15 cellular contexts compared by ENCODE assay signal in genomic region chr7:15461576-15461975, GRCh38.
DNase-seq lines count a peak whose midpoint lies in the region; ATAC-seq and TF ChIP-seq lines count a peak whose summit lies in the region.
"Had no signal": no experiment of that assay in that cellular context is flagged by ENCODE, and none has a peak within 500 bp of the region (broad histone marks: within the 10 kb centered on the region; RNA-seq: fewer than 3 reads in every experiment).

No MANE protein-coding gene starts in this region.

- CTCF ChIA-PET in BJ (lab: Yijun Ruan, JAX) = interaction anchor here (0.6 to 1.2 kb wide), 2 partner anchors 28 to 1206 kb away, joined by 3 to 4 read pairs; no protein-coding TSS in a partner anchor

- H3K27me3 ChIP-seq in BJ (ENCODE audit: control insufficient read depth, insufficient read depth, low read length) (no peaks in the 10 kb centered on the region), aorta (ENCODE audit: control insufficient read depth in 1 of 2, insufficient read depth in 2 of 2, low read length in 1 of 2) (no peaks in the 10 kb centered on the region)

- H3K9me3 Mint-ChIP-seq in activated T-cell treated with anti-CD3 and anti-CD28 coated beads, Interleukin-2, amount 50 U/mL, for 24 hours = peaks cover 2% of the 10 kb centered on the region
- peaks cover 4 to 8% of the 10 kb centered on the region in 2 donors for H3K9me3 Mint-ChIP-seq in activated naive CD4-positive, alpha-beta T cell treated with anti-CD3 and anti-CD28 coated beads, Interleukin-2, amount 50 U/mL, for 72 hours

- no peak overlapping the region for H3K27ac Mint-ChIP-seq in activated T-cell treated with anti-CD3 and anti-CD28 coated beads, Interleukin-2, amount 50 U/mL, for 24 hours
- H3K27ac Mint-ChIP-seq in activated naive CD4-positive, alpha-beta T cell treated with anti-CD3 and anti-CD28 coated beads, Interleukin-2, amount 50 U/mL, for 72 hours = no peak overlapping the region
- H3K27ac Mint-ChIP-seq: naive thymus-derived CD4-positive, alpha-beta T cell had no signal

- H3K27me3 Mint-ChIP-seq in activated T-cell treated with anti-CD3 and anti-CD28 coated beads, Interleukin-2, amount 50 U/mL, for 24 hours = no peaks in the 10 kb centered on the region
- H3K27me3 Mint-ChIP-seq: naive thymus-derived CD4-positive, alpha-beta T cell had no signal

- no peak overlapping the region for H3K27ac ChIP-seq in aorta (ENCODE audit: low read depth in 1 of 2, low read length in 2 of 2)
- H3K27ac ChIP-seq: HL-60 had no signal

- no peaks in the 10 kb centered on the region for H3K4me1 Mint-ChIP-seq in activated T-cell treated with anti-CD3 and anti-CD28 coated beads, Interleukin-2, amount 50 U/mL, for 24 hours (ENCODE audit: low read depth)
- H3K4me1 Mint-ChIP-seq: naive thymus-derived CD4-positive, alpha-beta T cell had no signal

- intact Hi-C loops in aorta (cut with DNase I) = no loop called here

- POLR2A ChIA-PET in BJ (lab: Charles Lee) = interaction anchor here (0.6 kb wide), 1 partner anchor 66 kb away, joined by 3 read pairs; no protein-coding TSS in a partner anchor

- H3K4me3 Mint-ChIP-seq in activated T-cell treated with anti-CD3 and anti-CD28 coated beads, Interleukin-2, amount 50 U/mL, for 24 hours = no peak overlapping the region
- H3K4me3 Mint-ChIP-seq: naive thymus-derived CD4-positive, alpha-beta T cell had no signal

- DNase-seq in BJ (ENCODE audit: low read depth) = peak; percentile 86
- DNase-seq in M059J (ENCODE audit: low read depth) = peak; percentile 59
- DNase-seq in epithelial cell of esophagus (ENCODE audit: low read depth) = peak; percentile 70
- DNase-seq in renal cortical epithelial cell (ENCODE audit: low read depth) = peak; percentile 52
- DNase-seq in activated T-cell treated with anti-CD3 and anti-CD28 coated beads, Interleukin-2, amount 50 U/mL, for 24 hours = no peak
- DNase-seq in activated naive CD4-positive, alpha-beta T cell treated with anti-CD3 and anti-CD28 coated beads, Interleukin-2, amount 50 U/mL, for 72 hours (ENCODE audit: low spot score in 2 of 2) = no peak
- DNase-seq in aorta = no peak
- DNase-seq: activated CD4-positive, alpha-beta T cell treated with anti-CD3 and anti-CD28 coated beads, Interleukin-2, amount 50 U/mL, for 48 hours; activated naive CD4-positive, alpha-beta T cell; effector CD4-positive, alpha-beta T cell; naive thymus-derived CD4-positive, alpha-beta T cell; NCI-H1105; NK-92 treated with Interleukin-12 subunit alpha and Interleukin-12 subunit beta, amount 100 ng/mL, for 24 hours had no signal

- H3K4me3 ChIP-seq in BJ (ENCODE audit: low read depth, low read length) (no peak overlapping the region), epithelial cell of esophagus (ENCODE audit: low read length) (no peak overlapping the region), aorta (ENCODE audit: low read length in 2 of 2) (no peak overlapping the region)

- no peaks in the 10 kb centered on the region for H3K36me3 ChIP-seq in BJ (ENCODE audit: control insufficient read depth, insufficient read depth, low read length)
- no peaks in the 10 kb centered on the region for H3K36me3 ChIP-seq in aorta (ENCODE audit: control insufficient read depth in 1 of 2, insufficient read depth in 2 of 2, low read length in 1 of 2)

- no peaks in the 10 kb centered on the region for H3K9me3 ChIP-seq in aorta (ENCODE audit: control insufficient read depth, low read length)

- no peak for ATAC-seq in HG03097 (IDR thresholded peaks at IDR 0.05; ENCODE audit: low FRiP score, unreplicated experiment)
- no peak for ATAC-seq in activated naive CD4-positive, alpha-beta T cell treated with anti-CD3 and anti-CD28 coated beads, Interleukin-2, amount 50 U/mL, for 72 hours
- ATAC-seq in aorta (ENCODE audit: low FRiP score) = no peak
- ATAC-seq: naive thymus-derived CD4-positive, alpha-beta T cell had no signal

- no peak for TF ChIP-seq CTCF in BJ (IDR thresholded peaks at IDR 0.05; ENCODE audit: insufficient read depth, low read depth, low read length)
- TF ChIP-seq CTCF in epithelial cell of esophagus (IDR thresholded peaks at IDR 0.05; ENCODE audit: insufficient read depth, low read depth, low read length, missing control alignments) = no peak

- no peaks in the 10 kb centered on the region for H3K4me1 ChIP-seq in aorta (ENCODE audit: control insufficient read depth in 1 of 2, insufficient read depth in 2 of 2, low read length in 2 of 2)

- 20 to 46% methylated on average over 3 of the region's 3 CpGs for WGBS in aorta, 2 donors

- H3K36me3 Mint-ChIP-seq in activated T-cell treated with anti-CD3 and anti-CD28 coated beads, Interleukin-2, amount 50 U/mL, for 24 hours (ENCODE audit: low read depth) = no peaks in the 10 kb centered on the region
- no peaks in the 10 kb centered on the region for H3K36me3 Mint-ChIP-seq in activated naive CD4-positive, alpha-beta T cell treated with anti-CD3 and anti-CD28 coated beads, Interleukin-2, amount 50 U/mL, for 72 hours
- H3K36me3 Mint-ChIP-seq: naive thymus-derived CD4-positive, alpha-beta T cell had no signal

Comparison
In these comparisons a context has a peak if more than half of its experiments do, and no peak if none do; other contexts are left out.
1. DNase-seq: peak in BJ (single experiment), M059J (single experiment), epithelial cell of esophagus (single experiment) and renal cortical epithelial cell (single experiment); none in activated T-cell treated with anti-CD3 and anti-CD28 coated beads, Interleukin-2, amount 50 U/mL, for 24 hours (single experiment), activated naive CD4-positive, alpha-beta T cell treated with anti-CD3 and anti-CD28 coated beads, Interleukin-2, amount 50 U/mL, for 72 hours (0 of 2) and aorta (0 of 2).